18 cellular contexts compared by ENCODE assay signal in genomic region chr1:228364068-228364705, GRCh38.
"Had no signal": no experiment of that assay in that cellular context is flagged by ENCODE, and none has a peak within 500 bp of the region (broad histone marks: within the 10 kb centered on the region; RNA-seq: fewer than 3 reads in every experiment).

No MANE protein-coding gene starts in this region.

- H3K27ac ChIP-seq: hepatocyte, pancreas, SK-N-MC, testis, VCaP had no signal

- H3K36me3 Mint-ChIP-seq: natural killer cell, T-cell had no signal

- H3K4me3 ChIP-seq: hepatocyte, pancreas, SK-N-MC, testis had no signal

- FAIRE-seq: frontal cortex, pancreas had no signal

- H3K27me3 Mint-ChIP-seq: central memory CD8-positive, alpha-beta T cell; stimulated activated naive CD8-positive, alpha-beta T cell treated with anti-CD3 and anti-CD28 coated beads, Interleukin-15, Interleukin-2, amounts not matched to agents 100 ng/mL and 50 ng/mL, for 24 hours; T-cell had no signal

- H3K4me1 Mint-ChIP-seq: central memory CD8-positive, alpha-beta T cell; natural killer cell; T-cell had no signal

- H3K9me3 ChIP-seq: pancreas, testis had no signal

- DNase-seq: activated CD4-positive, alpha-beta T cell treated with anti-CD3 and anti-CD28 coated beads for 48 hours; activated CD8-positive, alpha-beta memory T cell treated with anti-CD3 and anti-CD28 coated beads, Interleukin-2, amount 50 U/mL, for 48 hours; activated CD8-positive, alpha-beta T cell treated with anti-CD3 and anti-CD28 coated beads, Interleukin-2, amount 10 ng/mL, durations not matched to agents 7 days and 5 days; activated naive CD4-positive, alpha-beta T cell treated with anti-CD3 and anti-CD28 coated beads for 36 hours; effector memory CD4-positive, alpha-beta T cell; mammary epithelial cell; natural killer cell; retina; T-cell; testis had no signal

- H3K4me3 Mint-ChIP-seq: activated CD8-positive, alpha-beta T cell treated with anti-CD3 and anti-CD28 coated beads, Interleukin-2, amount 10 ng/mL, durations not matched to agents 7 days and 5 days; activated naive CD4-positive, alpha-beta T cell treated with anti-CD3 and anti-CD28 coated beads for 36 hours; activated T-helper 1 cell treated with anti-CD3 and anti-CD28 coated beads, Interleukin-12 subunit alpha, Interleukin-12 subunit beta, Interleukin-2, Interleukin-4 antibody, amounts not matched to agents 30 ng/mL and 10 ng/mL and 1 ng/mL, durations not matched to agents 14 hours and 24 hours and 36 hours; central memory CD8-positive, alpha-beta T cell; natural killer cell; stimulated activated naive CD8-positive, alpha-beta T cell treated with anti-CD3 and anti-CD28 coated beads, Interleukin-15, Interleukin-2, amounts not matched to agents 100 ng/mL and 50 ng/mL, for 24 hours; T-cell had no signal

- H3K9me3 Mint-ChIP-seq: activated naive CD4-positive, alpha-beta T cell treated with anti-CD3 and anti-CD28 coated beads for 36 hours; activated T-helper 1 cell treated with anti-CD3 and anti-CD28 coated beads, Interleukin-12 subunit alpha, Interleukin-12 subunit beta, Interleukin-2, Interleukin-4 antibody, amounts not matched to agents 30 ng/mL and 10 ng/mL and 1 ng/mL, durations not matched to agents 14 hours and 24 hours and 36 hours; central memory CD8-positive, alpha-beta T cell; natural killer cell; stimulated activated naive CD8-positive, alpha-beta T cell treated with anti-CD3 and anti-CD28 coated beads, Interleukin-15, Interleukin-2, amounts not matched to agents 100 ng/mL and 50 ng/mL, for 24 hours; T-cell had no signal

- H3K27ac Mint-ChIP-seq: activated CD8-positive, alpha-beta T cell treated with anti-CD3 and anti-CD28 coated beads, Interleukin-2, amount 10 ng/mL, durations not matched to agents 7 days and 5 days; activated naive CD4-positive, alpha-beta T cell treated with anti-CD3 and anti-CD28 coated beads for 36 hours; activated T-helper 1 cell treated with anti-CD3 and anti-CD28 coated beads, Interleukin-12 subunit alpha, Interleukin-12 subunit beta, Interleukin-2, Interleukin-4 antibody, amounts not matched to agents 30 ng/mL and 10 ng/mL and 1 ng/mL, durations not matched to agents 14 hours and 24 hours and 36 hours; natural killer cell; stimulated activated naive CD8-positive, alpha-beta T cell treated with anti-CD3 and anti-CD28 coated beads, Interleukin-15, Interleukin-2, amounts not matched to agents 100 ng/mL and 50 ng/mL, for 24 hours; T-cell had no signal

- ATAC-seq: activated CD8-positive, alpha-beta T cell treated with anti-CD3 and anti-CD28 coated beads, Interleukin-2, amount 10 ng/mL, durations not matched to agents 7 days and 5 days; natural killer cell; pancreas; T-cell had no signal

- H3K36me3 ChIP-seq: pancreas had no signal

- H3K27me3 ChIP-seq: hepatocyte, pancreas, testis had no signal
